Comparison of ENCODE assay signal across 18 cellular contexts in genomic region chr15:47944911-47945310, GRCh38.
DNase-seq lines count a peak whose midpoint lies in the region; ATAC-seq and TF ChIP-seq lines count a peak whose summit lies in the region.
"Had no signal": no experiment of that assay in that cellular context is flagged by ENCODE, and none has a peak within 500 bp of the region (broad histone marks: within the 10 kb centered on the region; RNA-seq: fewer than 3 reads in every experiment).

No MANE protein-coding gene starts in this region.

- H3K27ac ChIP-seq in HL-60 (replicated peaks) (peak overlapping the region; percentile 36), mammary epithelial cell (ENCODE audit: insufficient read depth, low read depth, low read length) (no peak overlapping the region), neural progenitor cell (no peak overlapping the region)
- H3K27ac ChIP-seq: Peyer's patch had no signal

- H3K9me3 ChIP-seq in mammary epithelial cell (replicated peaks; ENCODE audit: insufficient read depth, low read length) (no peaks in the 10 kb centered on the region), neural progenitor cell (ENCODE audit: low read depth) (no peaks in the 10 kb centered on the region)
- H3K9me3 ChIP-seq: Peyer's patch, SK-N-SH had no signal

- no peak overlapping the region for H3K27ac Mint-ChIP-seq in neural progenitor cell
- H3K27ac Mint-ChIP-seq: B cell; CD4-positive, alpha-beta T cell; GM23338; T-helper 1 cell treated with Interleukin-12 subunit alpha and Interleukin-12 subunit beta and Interleukin-4 antibody, amounts not matched to agents 30 μg/mL and 1 μg/mL, for 36 hours had no signal

- no TSS peak for BruUV-seq in mammary epithelial cell (replicated peaks; lab: Mats Ljungman, UMichigan)

- H3K9ac ChIP-seq in mammary epithelial cell (ENCODE audit: insufficient read depth, low read length) (no peak overlapping the region), neural progenitor cell (no peak overlapping the region)
- H3K9ac ChIP-seq: SK-N-SH had no signal

- H3K4me3 ChIP-seq in GM12864 (ENCODE audit: low read depth, low read length), result no peak overlapping the region
- no peak overlapping the region for H3K4me3 ChIP-seq in HL-60 (replicated peaks; ENCODE audit: insufficient read depth, low read length)
- no peak overlapping the region for H3K4me3 ChIP-seq in mammary epithelial cell (replicated peaks in 1 of 3; ENCODE audit: insufficient read depth in 1 of 3, low read depth in 2 of 3, low read length in 3 of 3)
- H3K4me3 ChIP-seq in neural progenitor cell, result no peak overlapping the region
- H3K4me3 ChIP-seq: GM23338, Peyer's patch had no signal

- CTCF ChIA-PET in mammary epithelial cell (lab: Charles Lee; ENCODE audit: low non-redundant PET), result no interaction called here

- peaks cover 3% of the 10 kb centered on the region for H3K27me3 Mint-ChIP-seq in neural progenitor cell (ENCODE audit: insufficient read depth, low read depth)
- H3K27me3 Mint-ChIP-seq: CD4-positive, alpha-beta T cell had no signal

- H3K4me1 ChIP-seq in mammary epithelial cell (ENCODE audit: insufficient read depth, low read length) (no peaks in the 10 kb centered on the region), neural progenitor cell (peaks cover 7% of the 10 kb centered on the region)
- H3K4me1 ChIP-seq: Peyer's patch had no signal

- WGBS in mammary epithelial cell (ENCODE audit: low coverage, missing lambda C conversion rate), result 0% methylated on average over 1 of the region's 1 CpG

- no peak overlapping the region for H3K4me2 ChIP-seq in mammary epithelial cell (ENCODE audit: insufficient read depth, low read depth, low read length)
- no peak overlapping the region for H3K4me2 ChIP-seq in neural progenitor cell
- H3K4me2 ChIP-seq: GM23338, SK-N-SH had no signal

- no peak overlapping the region for H2AFZ ChIP-seq in mammary epithelial cell (ENCODE audit: low read depth, low read length)
- no peak overlapping the region for H2AFZ ChIP-seq in neural progenitor cell (replicated peaks)

- H3K36me3 ChIP-seq in mammary epithelial cell (ENCODE audit: insufficient read depth, low read length), result no peaks in the 10 kb centered on the region
- H3K36me3 ChIP-seq in neural progenitor cell, result no peaks in the 10 kb centered on the region
- H3K36me3 ChIP-seq: Peyer's patch had no signal

- in situ Hi-C loops in mammary epithelial cell (cut with MboI; ENCODE audit: low sequenced_read_pairs in 2 of 2), result no loop called here

- dilution Hi-C loops in mammary epithelial cell (cut with HindIII; ENCODE audit: low sequenced_read_pairs), result no loop called here

- TF ChIP-seq CTCF in GM12864 (IDR thresholded peaks at IDR 0.05; ENCODE audit: low read depth, low read length, missing control alignments) (peak; percentile 16), HL-60 (IDR thresholded peaks at IDR 0.05; ENCODE audit: insufficient read depth, low read length) (no peak), mammary epithelial cell (conservative IDR thresholded peaks at IDR 0.05 in 1 of 2, IDR thresholded peaks at IDR 0.05 in 1 of 2; ENCODE audit: extremely low read depth in 1 of 2, insufficient read depth in 1 of 2, low read depth in 1 of 2, low read length in 2 of 2) (peak; percentile 3 to 14), neural progenitor cell (IDR thresholded peaks at IDR 0.05) (peak; percentile 4)

- no peaks in the 10 kb centered on the region for H3F3A ChIP-seq in neural progenitor cell (ENCODE audit: low read depth)

- H3K4me3 Mint-ChIP-seq in neural progenitor cell, result no peak overlapping the region
- H3K4me3 Mint-ChIP-seq: B cell; CD4-positive, alpha-beta T cell; GM23338; T-helper 1 cell treated with Interleukin-12 subunit alpha and Interleukin-12 subunit beta and Interleukin-4 antibody, amounts not matched to agents 30 μg/mL and 1 μg/mL, for 36 hours had no signal

- H3K36me3 Mint-ChIP-seq in neural progenitor cell, result no peaks in the 10 kb centered on the region

- intact Hi-C loops in mammary epithelial cell (cut with micrococcal nuclease), result no loop called here

- no peaks in the 10 kb centered on the region for H4K20me1 ChIP-seq in mammary epithelial cell (ENCODE audit: insufficient read depth, low read length)
- no peaks in the 10 kb centered on the region for H4K20me1 ChIP-seq in neural progenitor cell (ENCODE audit: low read depth)

- no peak for ATAC-seq in GM19452 (IDR thresholded peaks at IDR 0.05; ENCODE audit: unreplicated experiment)
- no peak for ATAC-seq in HG03095 (IDR thresholded peaks at IDR 0.05; ENCODE audit: unreplicated experiment)
- ATAC-seq: GM23338 had no signal

- H3K79me2 ChIP-seq in mammary epithelial cell (ENCODE audit: insufficient read depth, low read length) (no peaks in the 10 kb centered on the region), neural progenitor cell (ENCODE audit: low read depth) (no peaks in the 10 kb centered on the region)

- H3K27me3 ChIP-seq in HL-60 (ENCODE audit: insufficient read depth, poor library complexity, severe bottlenecking) (no peaks in the 10 kb centered on the region), mammary epithelial cell (ENCODE audit: insufficient read depth, low read length) (no peaks in the 10 kb centered on the region), neural progenitor cell (no peaks in the 10 kb centered on the region)
- H3K27me3 ChIP-seq: Peyer's patch had no signal

- peaks cover 16% of the 10 kb centered on the region for H3K4me1 Mint-ChIP-seq in neural progenitor cell
- H3K4me1 Mint-ChIP-seq: B cell had no signal

- DNase-seq in GM12864 (ENCODE audit: low read depth) (no peak), HL-60 (ENCODE audit: low read depth in 1 of 2, low spot score in 1 of 2) (no peak), mammary epithelial cell (no peak), neural progenitor cell (ENCODE audit: low spot score) (no peak), NCI-H226 (no peak)
- DNase-seq: CD4-positive, alpha-beta T cell; NCI-H1436; NCI-H2029; NCI-H2171 treated with DMSO at 0.1 percent for 48 hours; NCI-H510A; Peyer's patch; Right ventricle myocardium superior; SK-N-SH had no signal

- H3K9me3 Mint-ChIP-seq in neural progenitor cell, result no peaks in the 10 kb centered on the region
- H3K9me3 Mint-ChIP-seq: CD4-positive, alpha-beta T cell; GM23338; T-helper 1 cell treated with Interleukin-12 subunit alpha and Interleukin-12 subunit beta and Interleukin-4 antibody, amounts not matched to agents 30 μg/mL and 1 μg/mL, for 36 hours had no signal
